9 cellular contexts compared by ENCODE assay signal in genomic region chr4:48141048-48141447, GRCh38. TPM values are rescaled to one million over a fixed set of nuclear protein-coding genes. Genes with fewer than 3 reads are reported as not detected.
A peak's percentile ranks its signal among the peaks of the same experiment; 100 is the strongest.
DNase-seq lines count a peak whose midpoint lies in the region; ATAC-seq and TF ChIP-seq lines count a peak whose summit lies in the region.
"Had no signal": no experiment of that assay in that cellular context is flagged by ENCODE, and none has a peak within 500 bp of the region (broad histone marks: within the 10 kb centered on the region; RNA-seq: fewer than 3 reads in every experiment).

No MANE protein-coding gene starts in this region.

- POLR2A ChIA-PET in HCT116 (lab: Charles Lee) = no interaction called here

- H4K20me1 ChIP-seq in HCT116 (ENCODE audit: insufficient read depth) (no peaks in the 10 kb centered on the region), mammary epithelial cell (ENCODE audit: insufficient read depth, low read length) (no peaks in the 10 kb centered on the region)

- TF ChIP-seq CTCF in HCT116 (IDR thresholded peaks at IDR 0.05 in 2 of 3, conservative IDR thresholded peaks at IDR 0.05 in 1 of 3; ENCODE audit: borderline replicate concordance in 1 of 3, insufficient read depth in 1 of 3, low read depth in 2 of 3, low read length in 2 of 3) = peak; percentile 31 to 56 (median 38); a peak in 4 of 6 replicates
- TF ChIP-seq CTCF in mammary epithelial cell (conservative IDR thresholded peaks at IDR 0.05 in 1 of 2, IDR thresholded peaks at IDR 0.05 in 1 of 2; ENCODE audit: extremely low read depth in 1 of 2, insufficient read depth in 1 of 2, low read depth in 1 of 2, low read length in 2 of 2) = peak; percentile 44 to 51
- TF ChIP-seq CTCF in right lobe of liver (IDR thresholded peaks at IDR 0.05) = peak; percentile 52 to 69 (median 66)

- no peaks in the 10 kb centered on the region for H3K9me2 ChIP-seq in HCT116 (ENCODE audit: insufficient read depth)

- no peaks in the 10 kb centered on the region for H3K27me3 ChIP-seq in HCT116 (ENCODE audit: insufficient read depth, low read length)
- H3K27me3 ChIP-seq in mammary epithelial cell (ENCODE audit: insufficient read depth, low read length) = no peaks in the 10 kb centered on the region
- H3K27me3 ChIP-seq in right lobe of liver = no peaks in the 10 kb centered on the region
- H3K27me3 ChIP-seq: neutrophil had no signal

- CTCF ChIA-PET in HCT116 (lab: Charles Lee) = no interaction called here
- CTCF ChIA-PET in mammary epithelial cell (lab: Charles Lee; ENCODE audit: low non-redundant PET) = no interaction called here

- peak; percentile 65 for ATAC-seq in HCT116
- peak; percentile 63 to 83 (median 74) for ATAC-seq in right lobe of liver
- no peak for ATAC-seq in HG02870 (IDR thresholded peaks at IDR 0.05; ENCODE audit: unreplicated experiment)
- no peak for ATAC-seq in GM19467 (IDR thresholded peaks at IDR 0.05; ENCODE audit: unreplicated experiment)

- H3K36me3 ChIP-seq in HCT116 (ENCODE audit: control insufficient read depth in 1 of 2, insufficient read depth in 2 of 2, low read length in 2 of 2) = no peaks in the 10 kb centered on the region
- no peaks in the 10 kb centered on the region for H3K36me3 ChIP-seq in mammary epithelial cell (ENCODE audit: insufficient read depth, low read length)
- peaks cover 0 to 21% (median 0%) of the 10 kb centered on the region in 4 donors for H3K36me3 ChIP-seq in right lobe of liver

- H2AFZ ChIP-seq in HCT116 (ENCODE audit: low read depth, low read length, poor library complexity, severe bottlenecking) (no peak overlapping the region), mammary epithelial cell (ENCODE audit: low read depth, low read length) (no peak overlapping the region)

- in situ Hi-C loops in mammary epithelial cell (cut with MboI; ENCODE audit: low sequenced_read_pairs in 2 of 2) = loop anchor here in 1 of 2 donors (25.0 kb wide), 1 partner anchor 104 kb away; no protein-coding TSS in a partner anchor

- RAD21 ChIA-PET in HCT116 (lab: Charles Lee; ENCODE audit: low non-redundant PET in 1 of 2, low total read pairs in 2 of 2, uncharacterized antibody in 2 of 2, unreplicated experiment in 2 of 2) = no interaction called here

- peak; percentile 33 for DNase-seq in D341Med (ENCODE audit: low spot score)
- DNase-seq in HCT116 (ENCODE audit: low read depth, low spot score) = no peak
- DNase-seq in NCI-H524 treated with DMSO at 0.1 percent for 48 hours (lab: John Stamatoyannopoulos, UW) = peak; percentile 2
- DNase-seq in mammary epithelial cell = peak; percentile 20
- no peak for DNase-seq in right lobe of liver
- no peak for DNase-seq in stimulated activated CD4-positive, alpha-beta T cell treated with anti-CD3 and anti-CD28 coated beads, Interleukin-2, amount 100 ng/mL, for 24 hours

- H3K9me3 ChIP-seq in HCT116 (ENCODE audit: control insufficient read depth in 1 of 2, insufficient read depth in 1 of 2, low read depth in 1 of 2, low read length in 2 of 2) = no peaks in the 10 kb centered on the region
- no peaks in the 10 kb centered on the region for H3K9me3 ChIP-seq in mammary epithelial cell (replicated peaks; ENCODE audit: insufficient read depth, low read length)
- H3K9me3 ChIP-seq in right lobe of liver = no peaks in the 10 kb centered on the region
- H3K9me3 ChIP-seq: neutrophil had no signal

- H3K9ac ChIP-seq in HCT116 (ENCODE audit: low read length) (no peak overlapping the region), mammary epithelial cell (ENCODE audit: insufficient read depth, low read length) (no peak overlapping the region)

- H3K4me1 ChIP-seq in HCT116 (ENCODE audit: control insufficient read depth in 1 of 2, insufficient read depth in 2 of 2, low read length in 2 of 2) (no peaks in the 10 kb centered on the region), mammary epithelial cell (ENCODE audit: insufficient read depth, low read length) (no peaks in the 10 kb centered on the region), right lobe of liver (peaks cover 0 to 4% (median 0%) of the 10 kb centered on the region in 4 donors)

- no peak overlapping the region for H3K4me2 ChIP-seq in HCT116 (ENCODE audit: low read length)
- no peak overlapping the region for H3K4me2 ChIP-seq in mammary epithelial cell (ENCODE audit: insufficient read depth, low read depth, low read length)

- WGBS in mammary epithelial cell (ENCODE audit: low coverage, missing lambda C conversion rate) = 46% methylated on average over 2 of the region's 2 CpGs
- 51% methylated on average over 2 of the region's 2 CpGs for WGBS in right lobe of liver (ENCODE audit: insufficient coverage, low coverage, low lambda C conversion rate, missing lambda C conversion rate)

- H3K79me2 ChIP-seq in HCT116 (ENCODE audit: insufficient read depth, low read length) = no peaks in the 10 kb centered on the region
- H3K79me2 ChIP-seq in mammary epithelial cell (ENCODE audit: insufficient read depth, low read length) = no peaks in the 10 kb centered on the region

- no TSS peak for BruUV-seq in HCT116 (replicated peaks; lab: Mats Ljungman, UMichigan)
- no TSS peak for BruUV-seq in mammary epithelial cell (replicated peaks; lab: Mats Ljungman, UMichigan)

- intact Hi-C loops in HCT116 (cut with micrococcal nuclease) = loop anchor here (5.0 kb wide), 1 partner anchor 131 kb away; no protein-coding TSS in a partner anchor
- intact Hi-C loops in mammary epithelial cell (cut with micrococcal nuclease) = loop anchor here (2.0 to 5.0 kb wide), 3 partner anchors 49 to 138 kb away; no protein-coding TSS in a partner anchor
- intact Hi-C loops in right lobe of liver (cut with DNase I) = no loop called here

- TF ChIP-seq RAD21 in HCT116 (IDR thresholded peaks at IDR 0.05; ENCODE audit: low read depth) = peak; percentile 57

- no peak overlapping the region for H3K27ac ChIP-seq in HCT116 (ENCODE audit: low read depth, low read length)
- no peak overlapping the region for H3K27ac ChIP-seq in mammary epithelial cell (ENCODE audit: insufficient read depth, low read depth, low read length)
- H3K27ac ChIP-seq in right lobe of liver = no peak overlapping the region
- H3K27ac ChIP-seq: neutrophil had no signal

- dilution Hi-C loops in mammary epithelial cell (cut with HindIII; ENCODE audit: low sequenced_read_pairs) = no loop called here

- H3K4me3 ChIP-seq in HCT116 (replicated peaks in 1 of 2; ENCODE audit: low read depth in 1 of 2, low read length in 2 of 2) (no peak overlapping the region), mammary epithelial cell (replicated peaks in 1 of 3; ENCODE audit: insufficient read depth in 1 of 3, low read depth in 2 of 3, low read length in 3 of 3) (no peak overlapping the region), right lobe of liver (no peak overlapping the region)

- TF ChIP-seq POLR2A in HCT116 (IDR thresholded peaks at IDR 0.05; ENCODE audit: borderline replicate concordance, extremely low read depth, insufficient read depth, insufficient read length) (no peak), right lobe of liver (IDR thresholded peaks at IDR 0.05) (no peak)

TF ChIP-seq in HCT116, 20 proteins besides CTCF, POLR2A, EP300 and RAD21:
- no peak for TF ChIP-seq FOSL1 (IDR thresholded peaks at IDR 0.05; ENCODE audit: low read depth)
- TF ChIP-seq SRF (IDR thresholded peaks at IDR 0.05; ENCODE audit: low read depth) = no peak
- no peak for TF ChIP-seq SP1 (IDR thresholded peaks at IDR 0.05; ENCODE audit: low read depth)
- TF ChIP-seq ZNF274 (IDR thresholded peaks at IDR 0.05; ENCODE audit: low read depth, low read length) = no peak

RNA-seq across cellular contexts. Expression of gene TXK, which starts 7.0 kb away (rescaled TPM):
- 1.7 TPM for total RNA-seq in HCT116 (2021; ENCODE audit: unreplicated experiment)
- polyA plus RNA-seq in HCT116 (2012) = 0.20 and 0.47 TPM in 2 replicates
- under 1 TPM in 1 of 2 donors, not detected in 1; 0.17 TPM for total RNA-seq in mammary epithelial cell
- polyA plus RNA-seq in mammary epithelial cell = not detected
- polyA minus RNA-seq in mammary epithelial cell = not detected
- total RNA-seq in right lobe of liver = 1 to 10 TPM in 5 of 6 experiments, under 1 TPM in 1; 0.62 to 2.5 (median 1.5) TPM

Comparison
In these comparisons a context has a peak if more than half of its experiments do, and no peak if none do; other contexts are left out.
1. DNase-seq: peak in D341Med (single experiment), NCI-H524 treated with DMSO at 0.1 percent for 48 hours (single experiment) and mammary epithelial cell (single experiment); none in HCT116 (single experiment), right lobe of liver (0 of 3) and stimulated activated CD4-positive, alpha-beta T cell treated with anti-CD3 and anti-CD28 coated beads, Interleukin-2, amount 100 ng/mL, for 24 hours (0 of 2).
2. ATAC-seq: peak in HCT116 (single experiment) and right lobe of liver (4 of 4); none in HG02870 (single experiment) and GM19467 (single experiment).
3. intact Hi-C loops: an anchor here in HCT116 (5.0 kb wide) and mammary epithelial cell (2.0 to 5.0 kb wide); none called in right lobe of liver.
4. Peak in every context shown above with its lines, with median percentiles within 50 percentile points of each other: CTCF ChIP-seq.